In genomic region chr18:75158465-75159237, GRCh38 we compare ENCODE assay signal across 1 cellular context.
TF ChIP-seq lines count a peak whose summit lies in the region.

No MANE protein-coding gene starts in this region.

TF ChIP-seq in H1, 55 proteins besides CTCF, POLR2A, EP300 and RAD21:
- TF ChIP-seq SIN3A (conservative IDR thresholded peaks at IDR 0.05 in 1 of 2, IDR thresholded peaks at IDR 0.05 in 1 of 2; ENCODE audit: low read depth in 1 of 2, low read length in 2 of 2) (no peak), KDM4A (IDR thresholded peaks at IDR 0.05; ENCODE audit: low read depth, low read length, severe bottlenecking) (no peak), RBBP5 (IDR thresholded peaks at IDR 0.05; ENCODE audit: borderline replicate concordance, low read depth, low read length) (no peak), SP2 (IDR thresholded peaks at IDR 0.05; ENCODE audit: low read length) (no peak), RXRA (IDR thresholded peaks at IDR 0.05; ENCODE audit: insufficient read depth, low read depth, low read length) (no peak), CBX5 (IDR thresholded peaks at IDR 0.05; ENCODE audit: low read depth, low read length) (no peak), SAP30 (IDR thresholded peaks at IDR 0.05; ENCODE audit: insufficient read depth, insufficient replicate concordance, low read length) (no peak), POU5F1 (IDR thresholded peaks at IDR 0.05; ENCODE audit: low read depth, low read length) (no peak), BACH1 (IDR thresholded peaks at IDR 0.05; ENCODE audit: low read length) (no peak), SIRT6 (IDR thresholded peaks at IDR 0.05; ENCODE audit: low read length) (no peak), POLR2AphosphoS5 (IDR thresholded peaks at IDR 0.05; ENCODE audit: low read depth, low read length) (no peak), TEAD4 (IDR thresholded peaks at IDR 0.05; ENCODE audit: low read depth, low read length) (no peak), TCF12 (IDR thresholded peaks at IDR 0.05; ENCODE audit: low read depth, low read length) (no peak), MAFK (IDR thresholded peaks at IDR 0.05; ENCODE audit: low read depth, low read length) (no peak), CREB1 (IDR thresholded peaks at IDR 0.05) (no peak), JUN (IDR thresholded peaks at IDR 0.05; ENCODE audit: low read depth, low read length) (no peak)
